14 cellular contexts compared by ENCODE assay signal in genomic region chr7:139657749-139658148, GRCh38.
A peak's percentile ranks its signal among the peaks of the same experiment; 100 is the strongest.
DNase-seq lines count a peak whose midpoint lies in the region; ATAC-seq and TF ChIP-seq lines count a peak whose summit lies in the region.
"Had no signal": no experiment of that assay in that cellular context is flagged by ENCODE, and none has a peak within 500 bp of the region (broad histone marks: within the 10 kb centered on the region; RNA-seq: fewer than 3 reads in every experiment).

No MANE protein-coding gene starts in this region.

- H3K27ac Mint-ChIP-seq in immature natural killer cell (peak overlapping the region in 5 of 6 donors; percentile 39 to 76 (median 57)), osteocyte (ENCODE audit: unreplicated experiment) (peak overlapping the region; percentile 89), Caco-2 (ENCODE audit: unreplicated experiment) (no peak overlapping the region)
- H3K27ac Mint-ChIP-seq: B cell had no signal

- DNase-seq in right cardiac atrium (no peak), cardiac septum (ENCODE audit: low spot score) (no peak), immature natural killer cell (no peak), osteocyte (ENCODE audit: extremely low spot score, unreplicated experiment) (no peak), A673 (ENCODE audit: low spot score) (no peak), EL (no peak), Caco-2 (no peak)
- DNase-seq: CD8-positive, alpha-beta T cell; H7; NCI-H1417 treated with DMSO at 0.1 percent for 48 hours; NCI-H2029; NCI-H2171 treated with DMSO at 0.1 percent for 48 hours; NCI-H774 had no signal

- no TSS peak for BruUV-seq in A673 (replicated peaks; lab: Mats Ljungman, UMichigan)
- BruUV-seq in Caco-2 (replicated peaks; lab: Mats Ljungman, UMichigan): no TSS peak

- H3K9me3 Mint-ChIP-seq in immature natural killer cell: no peaks in the 10 kb centered on the region
- H3K9me3 Mint-ChIP-seq in osteocyte (ENCODE audit: unreplicated experiment): no peaks in the 10 kb centered on the region
- no peaks in the 10 kb centered on the region for H3K9me3 Mint-ChIP-seq in Caco-2 (ENCODE audit: unreplicated experiment)
- H3K9me3 Mint-ChIP-seq: CD8-positive, alpha-beta T cell had no signal

- ATAC-seq in right cardiac atrium: no peak
- ATAC-seq: CD8-positive, alpha-beta T cell had no signal

- CTCF ChIA-PET in A673 (lab: Charles Lee): no interaction called here
- CTCF ChIA-PET in Caco-2 (lab: Charles Lee): no interaction called here

- H3K36me3 Mint-ChIP-seq in immature natural killer cell (no peaks in the 10 kb centered on the region), osteocyte (ENCODE audit: unreplicated experiment) (peaks cover 12% of the 10 kb centered on the region), Caco-2 (ENCODE audit: insufficient read depth, unreplicated experiment) (peaks cover 12% of the 10 kb centered on the region)

- no peak overlapping the region for H3K4me3 ChIP-seq in right cardiac atrium (ENCODE audit: low read length)
- no peak overlapping the region for H3K4me3 ChIP-seq in A673 (ENCODE audit: low read depth, low read length, poor library complexity, severe bottlenecking)
- no peak overlapping the region for H3K4me3 ChIP-seq in Caco-2 (ENCODE audit: low read depth, low read length)

- intact Hi-C loops in right cardiac atrium (cut with DNase I) (loop anchor here in 1 of 4 donors (5.0 kb wide), 1 partner anchor 120 kb away; the partner anchor contains the start of gene HIPK2), cardiac septum (cut with DNase I) (loop anchor here (5.0 kb wide), 1 partner anchor 80 kb away; no protein-coding TSS in a partner anchor), A673 (cut with micrococcal nuclease; ENCODE audit: unreplicated experiment) (no loop called here), Caco-2 (cut with micrococcal nuclease; ENCODE audit: unreplicated experiment) (no loop called here)

- no peaks in the 10 kb centered on the region for H3K27me3 ChIP-seq in right cardiac atrium (ENCODE audit: control insufficient read depth, insufficient read depth)
- H3K27me3 ChIP-seq in A673 (replicated peaks; ENCODE audit: insufficient read depth, low read depth, low read length, poor library complexity): no peaks in the 10 kb centered on the region
- H3K27me3 ChIP-seq in Caco-2 (replicated peaks; ENCODE audit: control insufficient read depth, insufficient read depth, low read length): no peaks in the 10 kb centered on the region

- H3K4me1 Mint-ChIP-seq in immature natural killer cell: peaks cover 71 to 81% of the 10 kb centered on the region in 2 donors
- H3K4me1 Mint-ChIP-seq in osteocyte (ENCODE audit: unreplicated experiment): peaks cover 58% of the 10 kb centered on the region
- H3K4me1 Mint-ChIP-seq in Caco-2 (ENCODE audit: low read depth, unreplicated experiment): peaks cover 31% of the 10 kb centered on the region

- POLR2A ChIA-PET in A673 (lab: Charles Lee; ENCODE audit: low non-redundant PET): no interaction called here
- POLR2A ChIA-PET in Caco-2 (lab: Charles Lee): no interaction called here

- H3K4me3 Mint-ChIP-seq in immature natural killer cell: no peak overlapping the region
- no peak overlapping the region for H3K4me3 Mint-ChIP-seq in osteocyte (ENCODE audit: unreplicated experiment)
- no peak overlapping the region for H3K4me3 Mint-ChIP-seq in Caco-2 (ENCODE audit: unreplicated experiment)
- H3K4me3 Mint-ChIP-seq: B cell; CD8-positive, alpha-beta T cell had no signal

- H3K36me3 ChIP-seq in A673 (ENCODE audit: insufficient read depth, low read length, poor library complexity, severe bottlenecking): no peaks in the 10 kb centered on the region
- H3K36me3 ChIP-seq in Caco-2 (ENCODE audit: control insufficient read depth, insufficient read depth, low read length): no peaks in the 10 kb centered on the region; the same call in none of the 2 replicates

- TF ChIP-seq CTCF in osteocyte (IDR thresholded peaks at IDR 0.05) (no peak), A673 (conservative IDR thresholded peaks at IDR 0.05; ENCODE audit: low read depth, low read length) (no peak), Caco-2 (IDR thresholded peaks at IDR 0.05; ENCODE audit: insufficient read depth in 1 of 2, low read depth in 1 of 2, low read length in 1 of 2, severe bottlenecking in 1 of 2, unreplicated experiment in 1 of 2) (no peak)

- H3K27me3 Mint-ChIP-seq in immature natural killer cell (ENCODE audit: low read depth in 3 of 3): peaks cover 0 to 5% (median 2%) of the 10 kb centered on the region in 3 donors
- H3K27me3 Mint-ChIP-seq in osteocyte (ENCODE audit: unreplicated experiment): no peaks in the 10 kb centered on the region
- H3K27me3 Mint-ChIP-seq in Caco-2 (ENCODE audit: insufficient read depth, unreplicated experiment): no peaks in the 10 kb centered on the region
- H3K27me3 Mint-ChIP-seq: B cell had no signal

- H3K4me1 ChIP-seq in right cardiac atrium (ENCODE audit: control insufficient read depth, insufficient read depth, low read length) (peaks cover 44% of the 10 kb centered on the region), A673 (ENCODE audit: insufficient read depth, low read length, poor library complexity, severe bottlenecking) (no peaks in the 10 kb centered on the region), Caco-2 (peaks cover 8% of the 10 kb centered on the region)

- peak overlapping the region; percentile 39 for H3K27ac ChIP-seq in right cardiac atrium (ENCODE audit: low read length)
- no peak overlapping the region for H3K27ac ChIP-seq in A673 (ENCODE audit: low read depth, low read length, poor library complexity, severe bottlenecking)

- WGBS in right cardiac atrium: 79% methylated on average over 2 of the region's 2 CpGs

- H3K9me3 ChIP-seq in right cardiac atrium (ENCODE audit: control insufficient read depth, low read length) (no peaks in the 10 kb centered on the region), A673 (ENCODE audit: low read depth, low read length, poor library complexity, severe bottlenecking) (no peaks in the 10 kb centered on the region), Caco-2 (no peaks in the 10 kb centered on the region)
